26 cellular contexts compared by ENCODE assay signal in the genomic region with DNA sequence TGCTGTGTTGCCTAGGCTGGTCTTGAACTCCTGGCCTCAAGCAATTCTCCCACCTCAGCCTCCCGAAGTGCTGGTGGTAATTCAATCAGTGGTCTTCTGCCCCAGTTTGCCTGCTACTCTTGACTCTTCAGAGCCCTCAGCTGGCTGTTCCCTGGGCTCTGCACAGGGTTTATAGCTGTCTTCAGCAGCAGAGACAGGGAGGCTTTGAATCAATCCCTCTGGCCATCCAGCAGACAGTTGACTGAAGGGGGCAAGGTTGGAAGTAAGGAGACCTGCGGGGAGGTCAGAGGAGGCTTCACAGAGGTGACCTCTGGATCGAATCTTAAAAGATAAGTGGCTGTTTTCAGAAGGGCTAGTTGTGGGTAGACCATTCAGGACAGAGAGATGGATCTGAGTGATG. TPM values are rescaled to one million over a fixed set of nuclear protein-coding genes. Genes with fewer than 3 reads are reported as not detected.
DNase-seq lines count a peak whose midpoint lies in the region; ATAC-seq, FAIRE-seq and TF ChIP-seq lines count a peak whose summit lies in the region.
"Had no signal": no experiment of that assay in that cellular context is flagged by ENCODE, and none has a peak within 500 bp of the region (broad histone marks: within the 10 kb centered on the region; RNA-seq: fewer than 3 reads in every experiment).

No MANE protein-coding gene starts in this region.

- no peak overlapping the region for H3K9ac ChIP-seq in K562 (ENCODE audit: insufficient read depth in 1 of 2, low read depth in 2 of 2, low read length in 2 of 2)

- FAIRE-seq in K562 (lab: Jason Lieb, UNC), result no peak
- FAIRE-seq: kidney had no signal

- CTCF ChIA-PET in K562 (lab: Yijun Ruan, JAX; ENCODE audit: low intra/inter-chr PET ratio), result no interaction called here

- no peak overlapping the region for H2AFZ ChIP-seq in K562 (ENCODE audit: low read depth, low read length)

- no peak for DNase-seq in T-helper 1 cell
- no peak for DNase-seq in natural killer cell treated with Interleukin-12 subunit alpha and Interleukin-12 subunit beta and Interleukin-15 and Interleukin-18, amount 100 ng/mL, for 72 hours (ENCODE audit: low spot score)
- no peak for DNase-seq in natural killer cell
- DNase-seq in K562 (ENCODE audit: extremely low read depth in 1 of 4, low spot score in 3 of 4), result no peak
- peak; percentile 45 to 48 for DNase-seq in stimulated activated naive CD8-positive, alpha-beta T cell treated with anti-CD3 and anti-CD28 coated beads, Interleukin-15, amount 100 ng/mL, for 72 hours
- DNase-seq in pons (ENCODE audit: low spot score), result no peak
- DNase-seq: amniotic stem cell, DMS79, endodermal cell, HFFc6, Kasumi-1, lower lobe of right lung, NCI-H1694 treated with DMSO at 0.1 percent for 48 hours, NCI-H526, psoas muscle, T1000, tibial artery had no signal

- H3K27ac ChIP-seq in K562 (ENCODE audit: extremely low read depth, low read depth, low read length), result no peak overlapping the region
- H3K27ac ChIP-seq: 22Rv1, breast epithelium, coronary artery, gastroesophageal sphincter, lower lobe of right lung, neutrophil, psoas muscle, SK-N-MC, tibial artery had no signal

- no peaks in the 10 kb centered on the region for H3K9me3 ChIP-seq in K562 (replicated peaks; ENCODE audit: control insufficient read depth, insufficient read depth, low read depth, low read length)
- H3K9me3 ChIP-seq: breast epithelium, gastroesophageal sphincter, lower lobe of right lung, neutrophil, psoas muscle, tibial artery had no signal

- TF ChIP-seq CTCF in natural killer cell (IDR thresholded peaks at IDR 0.05) (no peak), K562 (IDR thresholded peaks at IDR 0.05 in 2 of 3, conservative IDR thresholded peaks at IDR 0.05 in 1 of 3; ENCODE audit: insufficient read depth in 2 of 3, low read depth in 1 of 3, low read length in 3 of 3) (no peak)

- no peak for TF ChIP-seq EP300 in K562 (IDR thresholded peaks at IDR 0.05; ENCODE audit: low read length)

- no peaks in the 10 kb centered on the region for H3K79me2 ChIP-seq in K562 (ENCODE audit: control insufficient read depth, insufficient read depth, low read length)

- in situ Hi-C loops in K562 (cut with MboI), result no loop called here

- TF ChIP-seq RAD21 in K562 (CRISPR knock-in tag; conservative IDR thresholded peaks at IDR 0.05 in 1 of 2, IDR thresholded peaks at IDR 0.05 in 1 of 2), result no peak

- 0% methylated on average over 3 of the region's 3 CpGs for WGBS in K562 (ENCODE audit: insufficient coverage, low coverage, missing lambda C conversion rate)

- peaks cover 7 to 12% of the 10 kb centered on the region in 2 experiments; a peak in 2 of 5 replicates for H3K27me3 ChIP-seq in K562 (ENCODE audit: control insufficient read depth in 2 of 2, insufficient read depth in 2 of 2, low read length in 2 of 2)
- H3K27me3 ChIP-seq: breast epithelium, gastroesophageal sphincter, neutrophil, tibial artery had no signal

- no peak overlapping the region for H3K4me3 ChIP-seq in K562
- H3K4me3 ChIP-seq: breast epithelium, coronary artery, gastroesophageal sphincter, lower lobe of right lung, psoas muscle, SK-N-MC, tibial artery had no signal

- peaks cover 28% of the 10 kb centered on the region for H3K4me1 Mint-ChIP-seq in T-helper 1 cell treated with Interleukin-12 subunit alpha and Interleukin-12 subunit beta and Interleukin-4 antibody, amounts not matched to agents 30 μg/mL and 1 μg/mL, for 36 hours (ENCODE audit: low read depth)
- peaks cover 27 to 33% of the 10 kb centered on the region in 2 donors for H3K4me1 Mint-ChIP-seq in natural killer cell treated with Interleukin-12 subunit alpha and Interleukin-12 subunit beta and Interleukin-15 and Interleukin-18, amount 100 ng/mL, for 72 hours (ENCODE audit: low read depth in 2 of 2)
- H3K4me1 Mint-ChIP-seq in natural killer cell, result no peaks in the 10 kb centered on the region
- peaks cover 69% of the 10 kb centered on the region for H3K4me1 Mint-ChIP-seq in stimulated activated naive CD8-positive, alpha-beta T cell treated with anti-CD3 and anti-CD28 coated beads, Interleukin-15, amount 100 ng/mL, for 72 hours

- peak overlapping the region; percentile 25 for H3K4me3 Mint-ChIP-seq in T-helper 1 cell treated with Interleukin-12 subunit alpha and Interleukin-12 subunit beta and Interleukin-4 antibody, amounts not matched to agents 30 μg/mL and 1 μg/mL, for 36 hours
- H3K4me3 Mint-ChIP-seq in natural killer cell treated with Interleukin-12 subunit alpha and Interleukin-12 subunit beta and Interleukin-15 and Interleukin-18, amount 100 ng/mL, for 72 hours, result peak overlapping the region; percentile 53
- no peak overlapping the region for H3K4me3 Mint-ChIP-seq in natural killer cell
- peak overlapping the region; percentile 68 to 72 for H3K4me3 Mint-ChIP-seq in stimulated activated naive CD8-positive, alpha-beta T cell treated with anti-CD3 and anti-CD28 coated beads, Interleukin-15, amount 100 ng/mL, for 72 hours
- H3K4me3 Mint-ChIP-seq: endodermal cell, HFFc6 had no signal

- POLR2A ChIA-PET in K562 (lab: Yijun Ruan, JAX), result no interaction called here

- no peak for TF ChIP-seq POLR2A in K562 (conservative IDR thresholded peaks at IDR 0.05)

- no peak overlapping the region for H3K4me2 ChIP-seq in K562 (ENCODE audit: insufficient read depth, low read length)

- peaks cover 0 to 4% of the 10 kb centered on the region in 2 experiments; a peak in 2 of 5 replicates for H3K4me1 ChIP-seq in K562 (replicated peaks in 1 of 2; ENCODE audit: control insufficient read depth in 2 of 2, insufficient read depth in 2 of 2, low read length in 2 of 2)
- H3K4me1 ChIP-seq: breast epithelium, lower lobe of right lung, psoas muscle, tibial artery had no signal

- peaks cover 4% of the 10 kb centered on the region for H3K36me3 Mint-ChIP-seq in T-helper 1 cell treated with Interleukin-12 subunit alpha and Interleukin-12 subunit beta and Interleukin-4 antibody, amounts not matched to agents 30 μg/mL and 1 μg/mL, for 36 hours (ENCODE audit: low read depth)
- H3K36me3 Mint-ChIP-seq in natural killer cell treated with Interleukin-12 subunit alpha and Interleukin-12 subunit beta and Interleukin-15 and Interleukin-18, amount 100 ng/mL, for 72 hours, result no peaks in the 10 kb centered on the region
- no peaks in the 10 kb centered on the region for H3K36me3 Mint-ChIP-seq in natural killer cell

- peak overlapping the region; percentile 72 for H3K27ac Mint-ChIP-seq in T-helper 1 cell treated with Interleukin-12 subunit alpha and Interleukin-12 subunit beta and Interleukin-4 antibody, amounts not matched to agents 30 μg/mL and 1 μg/mL, for 36 hours
- peak overlapping the region; percentile 69 to 80 for H3K27ac Mint-ChIP-seq in natural killer cell treated with Interleukin-12 subunit alpha and Interleukin-12 subunit beta and Interleukin-15 and Interleukin-18, amount 100 ng/mL, for 72 hours
- H3K27ac Mint-ChIP-seq in natural killer cell, result no peak overlapping the region
- peak overlapping the region; percentile 80 to 93 for H3K27ac Mint-ChIP-seq in stimulated activated naive CD8-positive, alpha-beta T cell treated with anti-CD3 and anti-CD28 coated beads, Interleukin-15, amount 100 ng/mL, for 72 hours
- H3K27ac Mint-ChIP-seq: endodermal cell, HFFc6 had no signal

- peaks cover 3% of the 10 kb centered on the region for H3K9me3 Mint-ChIP-seq in T-helper 1 cell treated with Interleukin-12 subunit alpha and Interleukin-12 subunit beta and Interleukin-4 antibody, amounts not matched to agents 30 μg/mL and 1 μg/mL, for 36 hours
- H3K9me3 Mint-ChIP-seq in natural killer cell treated with Interleukin-12 subunit alpha and Interleukin-12 subunit beta and Interleukin-15 and Interleukin-18, amount 100 ng/mL, for 72 hours, result no peaks in the 10 kb centered on the region
- H3K9me3 Mint-ChIP-seq in natural killer cell, result no peaks in the 10 kb centered on the region
- H3K9me3 Mint-ChIP-seq in stimulated activated naive CD8-positive, alpha-beta T cell treated with anti-CD3 and anti-CD28 coated beads, Interleukin-15, amount 100 ng/mL, for 72 hours, result peaks cover 4 to 16% of the 10 kb centered on the region in 2 donors
- H3K9me3 Mint-ChIP-seq: endodermal cell, HFFc6 had no signal

- no peak for ATAC-seq in natural killer cell treated with Interleukin-12 subunit alpha and Interleukin-12 subunit beta and Interleukin-15 and Interleukin-18, amount 100 ng/mL, for 72 hours
- ATAC-seq in natural killer cell (no peak), K562 (peak; percentile 23; the same call in 1 of the 3 replicates), HG03039 (IDR thresholded peaks at IDR 0.05; ENCODE audit: unreplicated experiment) (no peak)
- ATAC-seq in stimulated activated naive CD8-positive, alpha-beta T cell treated with anti-CD3 and anti-CD28 coated beads, Interleukin-15, amount 100 ng/mL, for 72 hours, result no peak
- ATAC-seq: gastroesophageal sphincter, lower lobe of right lung, psoas muscle had no signal

- no peaks in the 10 kb centered on the region for H4K20me1 ChIP-seq in K562 (replicated peaks; ENCODE audit: control insufficient read depth, insufficient read depth, low read length)

- no peaks in the 10 kb centered on the region for H3K9me1 ChIP-seq in K562 (ENCODE audit: control insufficient read depth, insufficient read depth, low read length)

- H3K27me3 Mint-ChIP-seq in T-helper 1 cell treated with Interleukin-12 subunit alpha and Interleukin-12 subunit beta and Interleukin-4 antibody, amounts not matched to agents 30 μg/mL and 1 μg/mL, for 36 hours (ENCODE audit: low read depth), result no peaks in the 10 kb centered on the region
- no peaks in the 10 kb centered on the region for H3K27me3 Mint-ChIP-seq in natural killer cell treated with Interleukin-12 subunit alpha and Interleukin-12 subunit beta and Interleukin-15 and Interleukin-18, amount 100 ng/mL, for 72 hours
- no peaks in the 10 kb centered on the region for H3K27me3 Mint-ChIP-seq in natural killer cell (ENCODE audit: low read depth in 2 of 2)
- no peaks in the 10 kb centered on the region for H3K27me3 Mint-ChIP-seq in stimulated activated naive CD8-positive, alpha-beta T cell treated with anti-CD3 and anti-CD28 coated beads, Interleukin-15, amount 100 ng/mL, for 72 hours

- BruUV-seq in K562 (replicated peaks; lab: Mats Ljungman, UMichigan), result no TSS peak

- H3K36me3 ChIP-seq in K562 (ENCODE audit: control insufficient read depth, insufficient read depth, low read length), result no peaks in the 10 kb centered on the region
- H3K36me3 ChIP-seq: breast epithelium, gastroesophageal sphincter, lower lobe of right lung, neutrophil, tibial artery had no signal

- intact Hi-C loops in natural killer cell (cut with micrococcal nuclease), result no loop called here
- intact Hi-C loops in K562 (cut with micrococcal nuclease), result no loop called here

RNA-seq across cellular contexts. Expression of gene KIF3B, which starts 26.0 kb away (rescaled TPM):
- total RNA-seq in natural killer cell treated with Interleukin-12 subunit alpha and Interleukin-12 subunit beta and Interleukin-15 and Interleukin-18, amount 100 ng/mL, for 72 hours, result 10 to 100 TPM; 51.3 to 61.2 TPM
- total RNA-seq in natural killer cell, result 10 to 100 TPM; 10.2 to 14.3 (median 13.2) TPM
- total RNA-seq in K562 (2011; cell fraction: chromatin; rRNA removed; ENCODE audit: low replicate concordance), result 9.0 and 15.2 TPM in 2 replicates
- total RNA-seq in K562 (2011; cell fraction: nucleolus; rRNA removed), result 5.3 and 5.7 TPM in 2 replicates
- total RNA-seq in K562 (2011; cell fraction: nucleoplasm; rRNA removed), result 7.2 and 7.9 TPM in 2 replicates
- total RNA-seq in K562 (2014; rRNA removed), result 6.3 and 7.8 TPM in 2 replicates
- total RNA-seq in K562 (2014; rRNA removed; fragmentation: Illumina TruSeq; extraction: Trizol), result 9.6 and 11.5 TPM in 2 replicates
- total RNA-seq in K562 (2015; rRNA removed; fragmentation: Illumina TruSeq; extraction: Trizol), result 8.4 and 8.6 TPM in 2 replicates
- total RNA-seq in K562 (2021), result 9.1 and 9.8 TPM in 2 replicates
- polyA plus RNA-seq in K562 (2011; rRNA removed), result 6.8 and 12.3 TPM in 2 replicates
- polyA plus RNA-seq in K562 (2011; cell fraction: cytosol; rRNA removed), result 6.0 and 7.9 TPM in 2 replicates
- polyA plus RNA-seq in K562 (2011; cell fraction: nucleus; rRNA removed), result 3.2 and 4.4 TPM in 2 replicates
- polyA plus RNA-seq in K562 (2012), result 8.6 and 10.3 TPM in 2 replicates
- 11.5 and 11.7 TPM in 2 replicates for polyA plus RNA-seq in K562 (2014; fragmentation: Illumina TruSeq; extraction: Trizol)
- polyA plus RNA-seq in K562 (2014; fragmentation: Nextera tagmentation; extraction: Ambion mirVana), result 1 to 10 TPM; 2.9 to 3.6 TPM
- polyA plus RNA-seq in K562 (2014; rRNA removed), result 7.2 and 7.7 TPM in 2 replicates
- 12.5 and 18.6 TPM in 2 replicates for polyA minus RNA-seq in K562 (2011; rRNA and poly(A)+ RNA removed)
- 5.3 and 7.4 TPM in 2 replicates for polyA minus RNA-seq in K562 (2011; cell fraction: cytosol; rRNA and poly(A)+ RNA removed)
- 2.0 and 3.4 TPM in 2 replicates for polyA minus RNA-seq in K562 (2011; cell fraction: nucleus; rRNA and poly(A)+ RNA removed)

RNA-seq across cellular contexts. Expression of gene POFUT1, which starts 43.8 kb away (rescaled TPM):
- 10 to 100 TPM; 36.6 to 50.0 TPM for total RNA-seq in natural killer cell treated with Interleukin-12 subunit alpha and Interleukin-12 subunit beta and Interleukin-15 and Interleukin-18, amount 100 ng/mL, for 72 hours
- total RNA-seq in natural killer cell, result 10 to 100 TPM in 2 of 3 donors, 1 to 10 TPM in 1; 9.7 to 14.5 (median 13.2) TPM
- 57.2 and 80.7 TPM in 2 replicates for total RNA-seq in K562 (2011; cell fraction: chromatin; rRNA removed; ENCODE audit: low replicate concordance)
- total RNA-seq in K562 (2011; cell fraction: nucleolus; rRNA removed), result 72.2 and 72.5 TPM in 2 replicates
- 70.9 and 93.4 TPM in 2 replicates for total RNA-seq in K562 (2011; cell fraction: nucleoplasm; rRNA removed)
- 23.5 and 29.4 TPM in 2 replicates for total RNA-seq in K562 (2014; rRNA removed)
- 25.7 and 25.9 TPM in 2 replicates for total RNA-seq in K562 (2014; rRNA removed; fragmentation: Illumina TruSeq; extraction: Trizol)
- total RNA-seq in K562 (2015; rRNA removed; fragmentation: Illumina TruSeq; extraction: Trizol), result 32.8 and 33.2 TPM in 2 replicates
- 38.2 and 44.7 TPM in 2 replicates for total RNA-seq in K562 (2021)
- 21.3 and 21.6 TPM in 2 replicates for polyA plus RNA-seq in K562 (2011; rRNA removed)
- 19.2 and 27.8 TPM in 2 replicates for polyA plus RNA-seq in K562 (2011; cell fraction: cytosol; rRNA removed)
- 15.0 and 22.1 TPM in 2 replicates for polyA plus RNA-seq in K562 (2011; cell fraction: nucleus; rRNA removed)
- 22.6 and 26.2 TPM in 2 replicates for polyA plus RNA-seq in K562 (2012)
- 32.7 and 34.3 TPM in 2 replicates for polyA plus RNA-seq in K562 (2014; fragmentation: Illumina TruSeq; extraction: Trizol)
- polyA plus RNA-seq in K562 (2014; fragmentation: Nextera tagmentation; extraction: Ambion mirVana), result 1 to 10 TPM; 3.5 to 6.0 TPM
- 22.7 and 24.8 TPM in 2 replicates for polyA plus RNA-seq in K562 (2014; rRNA removed)
- polyA minus RNA-seq in K562 (2011; rRNA and poly(A)+ RNA removed), result 25.2 and 26.7 TPM in 2 replicates
- 19.7 and 23.0 TPM in 2 replicates for polyA minus RNA-seq in K562 (2011; cell fraction: cytosol; rRNA and poly(A)+ RNA removed)
- polyA minus RNA-seq in K562 (2011; cell fraction: nucleus; rRNA and poly(A)+ RNA removed), result 13.7 and 16.8 TPM in 2 replicates

RNA-seq across cellular contexts. Expression of gene PLAGL2, which starts 43.9 kb away (rescaled TPM):
- 10 to 100 TPM; 32.8 to 39.4 TPM for total RNA-seq in natural killer cell treated with Interleukin-12 subunit alpha and Interleukin-12 subunit beta and Interleukin-15 and Interleukin-18, amount 100 ng/mL, for 72 hours
- total RNA-seq in natural killer cell, result 10 to 100 TPM; 13.5 to 16.6 (median 15.1) TPM
- 15.9 and 22.3 TPM in 2 replicates for total RNA-seq in K562 (2011; cell fraction: chromatin; rRNA removed; ENCODE audit: low replicate concordance)
- total RNA-seq in K562 (2011; cell fraction: nucleolus; rRNA removed), result 11.4 and 12.5 TPM in 2 replicates
- 18.0 and 31.8 TPM in 2 replicates for total RNA-seq in K562 (2011; cell fraction: nucleoplasm; rRNA removed)
- total RNA-seq in K562 (2014; rRNA removed), result 4.0 and 5.5 TPM in 2 replicates
- 5.6 and 6.4 TPM in 2 replicates for total RNA-seq in K562 (2014; rRNA removed; fragmentation: Illumina TruSeq; extraction: Trizol)
- total RNA-seq in K562 (2015; rRNA removed; fragmentation: Illumina TruSeq; extraction: Trizol), result 6.2 and 6.7 TPM in 2 replicates
- 20.1 and 21.8 TPM in 2 replicates for total RNA-seq in K562 (2021)
- polyA plus RNA-seq in K562 (2011; rRNA removed), result 7.1 and 7.2 TPM in 2 replicates
- 9.6 and 9.7 TPM in 2 replicates for polyA plus RNA-seq in K562 (2011; cell fraction: cytosol; rRNA removed)
- polyA plus RNA-seq in K562 (2011; cell fraction: nucleus; rRNA removed), result 7.9 and 13.1 TPM in 2 replicates
- 11.7 and 12.7 TPM in 2 replicates for polyA plus RNA-seq in K562 (2012)
- 21.8 and 24.3 TPM in 2 replicates for polyA plus RNA-seq in K562 (2014; fragmentation: Illumina TruSeq; extraction: Trizol)
- polyA plus RNA-seq in K562 (2014; fragmentation: Nextera tagmentation; extraction: Ambion mirVana), result 1 to 10 TPM; 3.1 to 5.3 TPM
- 10.6 and 11.4 TPM in 2 replicates for polyA plus RNA-seq in K562 (2014; rRNA removed)
- 6.5 and 8.3 TPM in 2 replicates for polyA minus RNA-seq in K562 (2011; rRNA and poly(A)+ RNA removed)
- polyA minus RNA-seq in K562 (2011; cell fraction: cytosol; rRNA and poly(A)+ RNA removed), result 10.6 and 13.0 TPM in 2 replicates
- 5.3 and 6.8 TPM in 2 replicates for polyA minus RNA-seq in K562 (2011; cell fraction: nucleus; rRNA and poly(A)+ RNA removed)

Comparison
In these comparisons a context has a peak if more than half of its experiments do, and no peak if none do; other contexts are left out.
1. H3K27ac Mint-ChIP-seq: peak in T-helper 1 cell treated with Interleukin-12 subunit alpha and Interleukin-12 subunit beta and Interleukin-4 antibody, amounts not matched to agents 30 μg/mL and 1 μg/mL, for 36 hours (single experiment), natural killer cell treated with Interleukin-12 subunit alpha and Interleukin-12 subunit beta and Interleukin-15 and Interleukin-18, amount 100 ng/mL, for 72 hours (2 of 2) and stimulated activated naive CD8-positive, alpha-beta T cell treated with anti-CD3 and anti-CD28 coated beads, Interleukin-15, amount 100 ng/mL, for 72 hours (2 of 2); none in natural killer cell (0 of 2).
2. DNase-seq: peak in stimulated activated naive CD8-positive, alpha-beta T cell treated with anti-CD3 and anti-CD28 coated beads, Interleukin-15, amount 100 ng/mL, for 72 hours (2 of 2); none in T-helper 1 cell (0 of 5), natural killer cell treated with Interleukin-12 subunit alpha and Interleukin-12 subunit beta and Interleukin-15 and Interleukin-18, amount 100 ng/mL, for 72 hours (single experiment), natural killer cell (single experiment), K562 (0 of 4) and pons (single experiment).